Comparison of ENCODE assay signal across 10 cellular contexts in the genomic region with DNA sequence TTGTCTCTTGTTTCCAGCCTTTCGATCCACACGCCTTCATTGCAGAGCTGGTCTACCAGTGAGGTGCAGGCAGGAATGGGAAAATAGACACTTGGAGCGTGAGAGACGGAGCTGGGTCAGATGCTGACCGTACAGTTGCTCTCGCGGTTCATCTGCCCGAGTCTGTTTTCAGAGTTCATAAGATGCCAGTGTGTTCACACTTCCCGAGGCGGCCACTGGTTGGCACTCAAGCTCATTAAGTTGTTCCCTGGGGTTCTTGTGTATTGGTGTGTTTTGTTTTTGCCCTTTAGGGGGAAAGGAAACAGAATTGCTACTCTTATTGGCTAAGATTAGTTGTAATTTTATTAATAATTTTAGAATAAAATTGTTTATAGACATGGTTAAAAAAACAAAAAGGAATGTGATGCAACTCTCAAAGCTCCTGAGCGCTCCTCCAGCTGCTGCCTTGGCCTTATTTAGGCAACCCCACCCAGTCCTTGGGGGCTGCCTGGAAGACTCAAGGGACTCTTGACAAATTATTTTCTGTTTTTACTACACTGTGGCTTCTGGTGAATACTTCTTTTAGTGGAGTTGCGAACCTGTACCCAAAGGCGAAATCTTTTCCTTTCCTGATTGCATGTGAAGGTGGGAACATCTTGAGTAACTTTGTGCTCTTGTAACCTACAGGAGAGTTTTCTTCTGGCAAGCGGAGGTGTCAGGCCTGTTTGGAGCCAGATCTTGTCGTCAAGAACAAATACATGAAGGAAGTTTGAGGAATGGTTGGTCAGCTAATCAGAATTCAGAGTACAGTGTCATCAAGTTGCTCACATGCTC.
DNase-seq lines count a peak whose midpoint lies in the region; ATAC-seq and TF ChIP-seq lines count a peak whose summit lies in the region.
"Had no signal": no experiment of that assay in that cellular context is flagged by ENCODE, and none has a peak within 500 bp of the region (broad histone marks: within the 10 kb centered on the region; RNA-seq: fewer than 3 reads in every experiment).

No MANE protein-coding gene starts in this region.

- H3K36me3 ChIP-seq in thyroid gland: no peaks in the 10 kb centered on the region

- peaks cover 2% of the 10 kb centered on the region for H3K27me3 Mint-ChIP-seq in activated CD4-positive, alpha-beta T cell treated with anti-CD3 and anti-CD28 coated beads, Interleukin-2, amount 10 ng/mL, durations not matched to agents 7 days and 5 days
- H3K27me3 Mint-ChIP-seq in activated CD4-positive, alpha-beta T cell treated with anti-CD3 and anti-CD28 coated beads, Interleukin-2, amount 10 ng/mL, durations not matched to agents 24 days and 14 days: peaks cover 3% of the 10 kb centered on the region
- H3K27me3 Mint-ChIP-seq: activated naive CD8-positive, alpha-beta T cell treated with anti-CD3 and anti-CD28 coated beads, Interleukin-2, amount 10 ng/mL, durations not matched to agents 7 days and 5 days had no signal

- no peaks in the 10 kb centered on the region for H3K36me3 Mint-ChIP-seq in activated CD4-positive, alpha-beta T cell treated with anti-CD3 and anti-CD28 coated beads, Interleukin-2, amount 10 ng/mL, durations not matched to agents 7 days and 5 days (ENCODE audit: low read depth)
- no peaks in the 10 kb centered on the region for H3K36me3 Mint-ChIP-seq in activated CD4-positive, alpha-beta T cell treated with anti-CD3 and anti-CD28 coated beads, Interleukin-2, amount 10 ng/mL, durations not matched to agents 24 days and 14 days (ENCODE audit: low read depth)
- H3K36me3 Mint-ChIP-seq: activated naive CD8-positive, alpha-beta T cell treated with anti-CD3 and anti-CD28 coated beads, Interleukin-2, amount 10 ng/mL, durations not matched to agents 7 days and 5 days had no signal

- H3K27ac Mint-ChIP-seq in activated CD4-positive, alpha-beta T cell treated with anti-CD3 and anti-CD28 coated beads, Interleukin-2, amount 10 ng/mL, durations not matched to agents 7 days and 5 days: no peak overlapping the region
- H3K27ac Mint-ChIP-seq in activated CD4-positive, alpha-beta T cell treated with anti-CD3 and anti-CD28 coated beads, Interleukin-2, amount 10 ng/mL, durations not matched to agents 24 days and 14 days: no peak overlapping the region

- no peak overlapping the region for H3K27ac ChIP-seq in thyroid gland
- H3K27ac ChIP-seq: SK-N-MC had no signal

- peak in 2 of 6 experiments; percentile 20 to 34 for TF ChIP-seq CTCF in thyroid gland (IDR thresholded peaks at IDR 0.05)

- whole genome bisulfite sequencing in thyroid gland, 2 donors: 76 to 86% methylated on average over 15 of the region's 15 CpGs

- H3K27me3 ChIP-seq in thyroid gland: no peaks in the 10 kb centered on the region

- peaks cover 2% of the 10 kb centered on the region for H3K9me3 Mint-ChIP-seq in activated CD4-positive, alpha-beta T cell treated with anti-CD3 and anti-CD28 coated beads, Interleukin-2, amount 10 ng/mL, durations not matched to agents 7 days and 5 days
- peaks cover 4% of the 10 kb centered on the region for H3K9me3 Mint-ChIP-seq in activated CD4-positive, alpha-beta T cell treated with anti-CD3 and anti-CD28 coated beads, Interleukin-2, amount 10 ng/mL, durations not matched to agents 24 days and 14 days

- H3K9me3 ChIP-seq in thyroid gland: no peaks in the 10 kb centered on the region

- CTCF ChIA-PET in activated CD4-positive, alpha-beta T cell treated with anti-CD3 and anti-CD28 coated beads, Interleukin-2, amount 10 ng/mL, durations not matched to agents 7 days and 5 days (lab: Charles Lee): interaction anchor here (1.4 to 1.7 kb wide), 2 partner anchors 13 to 15 kb away, joined by 3 to 5 read pairs; no protein-coding TSS in a partner anchor

- POLR2A ChIA-PET in activated CD4-positive, alpha-beta T cell treated with anti-CD3 and anti-CD28 coated beads, Interleukin-2, amount 10 ng/mL, durations not matched to agents 7 days and 5 days (lab: Charles Lee): no interaction called here

- TF ChIP-seq POLR2A in thyroid gland (IDR thresholded peaks at IDR 0.05): no peak

- H3K4me3 ChIP-seq in thyroid gland (replicated peaks in 1 of 3): no peak overlapping the region
- H3K4me3 ChIP-seq: SK-N-MC had no signal

- H3K4me1 ChIP-seq in thyroid gland: no peaks in the 10 kb centered on the region

- peak; percentile 10 for DNase-seq in activated CD4-positive, alpha-beta T cell treated with anti-CD3 and anti-CD28 coated beads, Interleukin-2, amount 10 ng/mL, durations not matched to agents 7 days and 5 days
- no peak for DNase-seq in activated CD4-positive, alpha-beta T cell treated with anti-CD3 and anti-CD28 coated beads, Interleukin-2, amount 10 ng/mL, durations not matched to agents 24 days and 14 days
- DNase-seq in SW480 (ENCODE audit: low spot score): peak; percentile 16
- DNase-seq in left ventricle myocardium superior: peak; percentile 72
- peak; percentile 31 to 47 for DNase-seq in thyroid gland
- no peak for DNase-seq in stimulated activated CD4-positive, alpha-beta T cell treated with anti-CD3 and anti-CD28 coated beads, Interleukin-15, amount 100 ng/mL, for 24 hours
- DNase-seq: activated naive CD8-positive, alpha-beta T cell treated with anti-CD3 and anti-CD28 coated beads, Interleukin-2, amount 10 ng/mL, durations not matched to agents 7 days and 5 days had no signal

- peak; percentile 70 for ATAC-seq in left ventricle myocardium superior
- ATAC-seq in GM19328 (IDR thresholded peaks at IDR 0.05; ENCODE audit: unreplicated experiment): no peak
- no peak for ATAC-seq in GM18511 (IDR thresholded peaks at IDR 0.05; ENCODE audit: unreplicated experiment)

- peaks cover 11% of the 10 kb centered on the region for H3K4me1 Mint-ChIP-seq in activated CD4-positive, alpha-beta T cell treated with anti-CD3 and anti-CD28 coated beads, Interleukin-2, amount 10 ng/mL, durations not matched to agents 7 days and 5 days
- H3K4me1 Mint-ChIP-seq in activated CD4-positive, alpha-beta T cell treated with anti-CD3 and anti-CD28 coated beads, Interleukin-2, amount 10 ng/mL, durations not matched to agents 24 days and 14 days: peaks cover 7% of the 10 kb centered on the region

- intact Hi-C loops in activated CD4-positive, alpha-beta T cell treated with anti-CD3 and anti-CD28 coated beads, Interleukin-2, amount 10 ng/mL, durations not matched to agents 24 days and 14 days (cut with micrococcal nuclease): no loop called here
- intact Hi-C loops in left ventricle myocardium superior (cut with micrococcal nuclease) (no loop called here), thyroid gland (cut with DNase I) (no loop called here)

- H3K4me3 Mint-ChIP-seq in activated CD4-positive, alpha-beta T cell treated with anti-CD3 and anti-CD28 coated beads, Interleukin-2, amount 10 ng/mL, durations not matched to agents 7 days and 5 days: no peak overlapping the region
- H3K4me3 Mint-ChIP-seq in activated CD4-positive, alpha-beta T cell treated with anti-CD3 and anti-CD28 coated beads, Interleukin-2, amount 10 ng/mL, durations not matched to agents 24 days and 14 days: no peak overlapping the region
- H3K4me3 Mint-ChIP-seq: activated naive CD8-positive, alpha-beta T cell treated with anti-CD3 and anti-CD28 coated beads, Interleukin-2, amount 10 ng/mL, durations not matched to agents 7 days and 5 days had no signal

Comparison
In these comparisons a context has a peak if more than half of its experiments do, and no peak if none do; other contexts are left out.
1. DNase-seq: peak in activated CD4-positive, alpha-beta T cell treated with anti-CD3 and anti-CD28 coated beads, Interleukin-2, amount 10 ng/mL, durations not matched to agents 7 days and 5 days (single experiment), SW480 (single experiment), left ventricle myocardium superior (single experiment) and thyroid gland (2 of 2); none in activated CD4-positive, alpha-beta T cell treated with anti-CD3 and anti-CD28 coated beads, Interleukin-2, amount 10 ng/mL, durations not matched to agents 24 days and 14 days (single experiment) and stimulated activated CD4-positive, alpha-beta T cell treated with anti-CD3 and anti-CD28 coated beads, Interleukin-15, amount 100 ng/mL, for 24 hours (single experiment).